Comparison of ENCODE assay signal across 14 cellular contexts in the genomic region with DNA sequence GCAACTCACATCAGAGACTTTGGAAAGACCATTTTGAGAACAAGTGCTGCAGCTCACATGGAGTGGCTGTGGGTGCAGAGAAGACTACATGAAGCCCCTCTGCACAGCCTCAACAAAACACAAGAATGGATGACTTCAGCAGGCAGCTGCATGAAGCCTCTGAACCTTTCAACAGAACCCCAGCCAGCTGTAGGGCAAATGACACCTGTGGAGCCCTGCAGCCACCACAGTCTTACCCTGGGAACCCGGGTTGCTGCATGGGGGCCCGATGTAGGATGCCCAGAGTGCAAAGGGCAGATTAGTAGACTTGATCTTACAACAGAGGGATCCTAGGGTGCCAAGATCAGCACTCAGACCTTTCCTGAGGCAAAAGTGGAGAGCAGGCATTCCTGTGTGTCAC.
A peak's percentile ranks its signal among the peaks of the same experiment; 100 is the strongest.
DNase-seq lines count a peak whose midpoint lies in the region; ATAC-seq and TF ChIP-seq lines count a peak whose summit lies in the region.
"Had no signal": no experiment of that assay in that cellular context is flagged by ENCODE, and none has a peak within 500 bp of the region (broad histone marks: within the 10 kb centered on the region; RNA-seq: fewer than 3 reads in every experiment).

No MANE protein-coding gene starts in this region.

- DNase-seq in right atrium auricular region (ENCODE audit: low spot score) (peak; percentile 30), Right ventricle myocardium inferior (ENCODE audit: missing footprints) (no peak), thoracic aorta (ENCODE audit: low spot score) (no peak), NCI-H2029 (lab: John Stamatoyannopoulos, UW) (no peak), GM19240 (ENCODE audit: insufficient read length, low spot score) (no peak), HuH-7 (ENCODE audit: low spot score) (no peak)
- no peak for DNase-seq in naive thymus-derived CD4-positive, alpha-beta T cell
- DNase-seq: CD4-positive, alpha-beta memory T cell; DMS79 treated with DMSO at 0.1 percent for 48 hours; GDM1; KG1; NCI-H1930; NCI-H526 treated with DMSO at 0.1 percent for 48 hours had no signal

- no peaks in the 10 kb centered on the region for H3K4me1 Mint-ChIP-seq in activated T-helper 17 cell treated with anti-CD3 and anti-CD28 coated beads, Interleukin-2, amount 50 U/mL, for 72 hours
- peaks cover 0 to 4% (median 0%) of the 10 kb centered on the region in 7 donors for H3K4me1 Mint-ChIP-seq in naive thymus-derived CD4-positive, alpha-beta T cell

- H3K27ac ChIP-seq in right atrium auricular region (no peak overlapping the region), thoracic aorta (peak overlapping the region; percentile 15 to 46)
- H3K27ac ChIP-seq in naive thymus-derived CD4-positive, alpha-beta T cell (ENCODE audit: low read depth, low read length), result no peak overlapping the region

- CTCF ChIA-PET in naive thymus-derived CD4-positive, alpha-beta T cell (lab: Charles Lee), result no interaction called here

- no peaks in the 10 kb centered on the region for H3K9me3 Mint-ChIP-seq in activated T-helper 17 cell treated with anti-CD3 and anti-CD28 coated beads, Interleukin-2, amount 50 U/mL, for 72 hours
- H3K9me3 Mint-ChIP-seq in naive thymus-derived CD4-positive, alpha-beta T cell, result no peaks in the 10 kb centered on the region
- H3K9me3 Mint-ChIP-seq: CD4-positive, alpha-beta memory T cell had no signal

- intact Hi-C loops in Right ventricle myocardium inferior (cut with DNase I), result no loop called here
- intact Hi-C loops in naive thymus-derived CD4-positive, alpha-beta T cell (cut with micrococcal nuclease), result no loop called here

- H3K27me3 ChIP-seq in right atrium auricular region (no peaks in the 10 kb centered on the region), thoracic aorta (replicated peaks; ENCODE audit: insufficient read depth) (no peaks in the 10 kb centered on the region)
- H3K27me3 ChIP-seq in naive thymus-derived CD4-positive, alpha-beta T cell (ENCODE audit: control insufficient read depth in 2 of 2, insufficient read depth in 2 of 2, low read length in 2 of 2), result no peaks in the 10 kb centered on the region

- no peak overlapping the region for H3K4me3 ChIP-seq in right atrium auricular region
- no peak overlapping the region for H3K4me3 ChIP-seq in naive thymus-derived CD4-positive, alpha-beta T cell (ENCODE audit: low read length)
- no peak overlapping the region for H3K4me3 ChIP-seq in thoracic aorta

- TF ChIP-seq CTCF in right atrium auricular region (IDR thresholded peaks at IDR 0.05), result no peak
- TF ChIP-seq CTCF in thoracic aorta (IDR thresholded peaks at IDR 0.05), result no peak

- POLR2A ChIA-PET in naive thymus-derived CD4-positive, alpha-beta T cell (lab: Charles Lee), result no interaction called here

- H3K27me3 Mint-ChIP-seq in activated T-helper 17 cell treated with anti-CD3 and anti-CD28 coated beads, Interleukin-2, amount 50 U/mL, for 72 hours, result no peaks in the 10 kb centered on the region
- no peaks in the 10 kb centered on the region for H3K27me3 Mint-ChIP-seq in naive thymus-derived CD4-positive, alpha-beta T cell
- H3K27me3 Mint-ChIP-seq: CD4-positive, alpha-beta memory T cell had no signal

- H3K4me1 ChIP-seq in right atrium auricular region (peaks cover 0 to 31% of the 10 kb centered on the region in 2 donors), thoracic aorta (ENCODE audit: control insufficient read depth in 1 of 2, low read depth in 2 of 2) (peaks cover 27 to 64% of the 10 kb centered on the region in 2 donors)
- no peaks in the 10 kb centered on the region for H3K4me1 ChIP-seq in naive thymus-derived CD4-positive, alpha-beta T cell (ENCODE audit: control insufficient read depth in 2 of 2, insufficient read depth in 2 of 2, low read length in 2 of 2)

- H3K36me3 ChIP-seq in right atrium auricular region (peaks cover 69% of the 10 kb centered on the region), thoracic aorta (peaks cover 14% of the 10 kb centered on the region)
- H3K36me3 ChIP-seq in naive thymus-derived CD4-positive, alpha-beta T cell (ENCODE audit: control insufficient read depth in 2 of 3, insufficient read depth in 3 of 3, low read length in 3 of 3), result peaks cover 7 to 98% (median 11%) of the 10 kb centered on the region in 3 experiments

- H3K27ac Mint-ChIP-seq in activated T-helper 17 cell treated with anti-CD3 and anti-CD28 coated beads, Interleukin-2, amount 50 U/mL, for 72 hours, result peak overlapping the region; percentile 43
- peak overlapping the region in 6 of 9 donors; percentile 14 to 69 (median 50) for H3K27ac Mint-ChIP-seq in naive thymus-derived CD4-positive, alpha-beta T cell

- no peak overlapping the region for H3K4me3 Mint-ChIP-seq in activated T-helper 17 cell treated with anti-CD3 and anti-CD28 coated beads, Interleukin-2, amount 50 U/mL, for 72 hours
- no peak overlapping the region for H3K4me3 Mint-ChIP-seq in naive thymus-derived CD4-positive, alpha-beta T cell
- H3K4me3 Mint-ChIP-seq: CD4-positive, alpha-beta memory T cell had no signal

- H3K36me3 Mint-ChIP-seq in activated T-helper 17 cell treated with anti-CD3 and anti-CD28 coated beads, Interleukin-2, amount 50 U/mL, for 72 hours (ENCODE audit: low read depth), result peaks cover 94% of the 10 kb centered on the region
- peaks cover 7 to 37% (median 13%) of the 10 kb centered on the region in 5 donors for H3K36me3 Mint-ChIP-seq in naive thymus-derived CD4-positive, alpha-beta T cell

- ATAC-seq in Right ventricle myocardium inferior (no peak), thoracic aorta (ENCODE audit: insufficient number of reproducible peaks, low FRiP score, low read depth) (no peak)
- ATAC-seq in activated T-helper 17 cell treated with anti-CD3 and anti-CD28 coated beads, Interleukin-2, amount 50 U/mL, for 72 hours (replicated peaks), result no peak
- no peak for ATAC-seq in naive thymus-derived CD4-positive, alpha-beta T cell

- no peaks in the 10 kb centered on the region for H3K9me3 ChIP-seq in right atrium auricular region
- no peaks in the 10 kb centered on the region for H3K9me3 ChIP-seq in naive thymus-derived CD4-positive, alpha-beta T cell (ENCODE audit: control insufficient read depth in 2 of 3, low read length in 3 of 3)
- no peaks in the 10 kb centered on the region for H3K9me3 ChIP-seq in thoracic aorta

Comparison
In these comparisons a context has a peak if more than half of its experiments do, and no peak if none do; other contexts are left out.
1. H3K27ac ChIP-seq: peak in thoracic aorta (2 of 2); none in right atrium auricular region (0 of 2) and naive thymus-derived CD4-positive, alpha-beta T cell (single experiment).